7 cellular contexts compared by ENCODE assay signal in genomic region chr10:12902135-12902572, GRCh38.
DNase-seq lines count a peak whose midpoint lies in the region; ATAC-seq, FAIRE-seq and TF ChIP-seq lines count a peak whose summit lies in the region.

No MANE protein-coding gene starts in this region.

- ATAC-seq in body of pancreas: no peak

- TF ChIP-seq CTCF in SK-N-SH (IDR thresholded peaks at IDR 0.05) (peak; percentile 86), body of pancreas (IDR thresholded peaks at IDR 0.05) (peak; percentile 59 to 77 (median 68)), kidney epithelial cell (IDR thresholded peaks at IDR 0.05; ENCODE audit: insufficient read depth, low read length, poor library complexity, severe bottlenecking) (peak; percentile 77)

- H4K20me1 ChIP-seq in Karpas-422 (ENCODE audit: insufficient read depth, low read depth, low read length) (no peaks in the 10 kb centered on the region), SK-N-SH (ENCODE audit: insufficient read depth) (no peaks in the 10 kb centered on the region)

- FAIRE-seq in G401.6 (lab: Jason Lieb, UNC): peak; percentile 63

- intact Hi-C loops in body of pancreas (cut with DNase I): loop anchor here (10.0 kb wide), 1 partner anchor 177 kb away; no protein-coding TSS in a partner anchor

- H3K9ac ChIP-seq in Karpas-422 (ENCODE audit: low read length) (no peak overlapping the region), SK-N-SH (no peak overlapping the region)

- peak; percentile 89 for TF ChIP-seq RAD21 in SK-N-SH (IDR thresholded peaks at IDR 0.05; ENCODE audit: low read length)

- no peaks in the 10 kb centered on the region for H3K27me3 ChIP-seq in Karpas-422 (ENCODE audit: low read length)
- no peaks in the 10 kb centered on the region; the same call in 1 of the 2 replicates for H3K27me3 ChIP-seq in SK-N-SH (ENCODE audit: insufficient read depth)
- no peaks in the 10 kb centered on the region for H3K27me3 ChIP-seq in body of pancreas
- H3K27me3 ChIP-seq in kidney epithelial cell (ENCODE audit: control insufficient read depth, insufficient read depth, low read length): peaks cover 10% of the 10 kb centered on the region

- CTCF ChIA-PET in SK-N-SH (lab: Yijun Ruan, JAX): interaction anchor here (0.7 to 6.8 kb wide), 65 partner anchors 10 to 712 kb away, joined by 3 to 76 read pairs (median 4); partner anchors contain the start of gene OPTN

- no peak for TF ChIP-seq EP300 in SK-N-SH (IDR thresholded peaks at IDR 0.05; ENCODE audit: borderline replicate concordance in 1 of 2, low read depth in 1 of 2, low read length in 1 of 2)

- no peaks in the 10 kb centered on the region for H3K79me2 ChIP-seq in Karpas-422 (ENCODE audit: low read length)
- no peaks in the 10 kb centered on the region for H3K79me2 ChIP-seq in SK-N-SH (ENCODE audit: insufficient read depth)

- no peaks in the 10 kb centered on the region for H3F3A ChIP-seq in SK-N-SH (replicated peaks; ENCODE audit: insufficient read depth)

- no peaks in the 10 kb centered on the region for H3K9me2 ChIP-seq in Karpas-422 (replicated peaks; ENCODE audit: insufficient read depth, low read length)
- H3K9me2 ChIP-seq in SK-N-SH: no peaks in the 10 kb centered on the region

- DNase-seq in Karpas-422 (peak; percentile 81), SK-N-SH (peak; percentile 83), body of pancreas (peak; percentile 54 to 72 (median 59)), kidney epithelial cell (ENCODE audit: low read depth) (peak; percentile 5)
- DNase-seq in stimulated activated CD4-positive, alpha-beta T cell treated with anti-CD3 and anti-CD28 coated beads, TNF-alpha, amount 100 ng/mL, for 24 hours (ENCODE audit: low read depth in 3 of 3): peak in 2 of 3 experiments; percentile 28 to 37
- no peak for DNase-seq in NK-92 treated with Interleukin-12 subunit alpha and Interleukin-12 subunit beta, amount 100 ng/mL, for 24 hours (lab: John Stamatoyannopoulos, UW)

- no peak for TF ChIP-seq POLR2A in body of pancreas (IDR thresholded peaks at IDR 0.05)

- no peak overlapping the region for H3K27ac ChIP-seq in Karpas-422 (ENCODE audit: low read length)
- H3K27ac ChIP-seq in SK-N-SH (ENCODE audit: low read depth in 2 of 2, low read length in 1 of 2): no peak overlapping the region
- H3K27ac ChIP-seq in body of pancreas: no peak overlapping the region

- H3K4me2 ChIP-seq in Karpas-422 (ENCODE audit: low read depth, low read length, poor library complexity, severe bottlenecking) (no peak overlapping the region), SK-N-SH (no peak overlapping the region)

- H3K4me1 ChIP-seq in Karpas-422 (ENCODE audit: low read length): no peaks in the 10 kb centered on the region
- no peaks in the 10 kb centered on the region for H3K4me1 ChIP-seq in SK-N-SH (ENCODE audit: control insufficient read depth in 1 of 2, insufficient read depth in 2 of 2, low read depth in 1 of 2, low read length in 1 of 2)
- H3K4me1 ChIP-seq in body of pancreas: no peaks in the 10 kb centered on the region

- WGBS in SK-N-SH (ENCODE audit: low lambda C conversion rate): 12% methylated on average over 2 of the region's 2 CpGs
- WGBS in body of pancreas, 2 donors: 0 to 4% methylated on average over 2 of the region's 2 CpGs

- H3K9me3 ChIP-seq in Karpas-422 (ENCODE audit: low read length) (no peaks in the 10 kb centered on the region), SK-N-SH (no peaks in the 10 kb centered on the region), body of pancreas (no peaks in the 10 kb centered on the region)

- H2AFZ ChIP-seq in Karpas-422 (ENCODE audit: low read length): no peak overlapping the region
- no peak overlapping the region for H2AFZ ChIP-seq in SK-N-SH (ENCODE audit: low read depth)

- no peak overlapping the region for H3K4me3 ChIP-seq in Karpas-422 (ENCODE audit: low read length)
- H3K4me3 ChIP-seq in SK-N-SH (ENCODE audit: low read depth in 2 of 2, low read length in 1 of 2): no peak overlapping the region; a peak in 1 of 4 replicates
- no peak overlapping the region for H3K4me3 ChIP-seq in body of pancreas
- H3K4me3 ChIP-seq in kidney epithelial cell (ENCODE audit: low read depth, low read length): no peak overlapping the region

- H3K36me3 ChIP-seq in Karpas-422 (ENCODE audit: insufficient read depth, low read length) (no peaks in the 10 kb centered on the region), SK-N-SH (replicated peaks in 1 of 2; ENCODE audit: control insufficient read depth in 1 of 2, insufficient read depth in 2 of 2, low read length in 1 of 2) (no peaks in the 10 kb centered on the region), body of pancreas (replicated peaks in 1 of 2; ENCODE audit: insufficient read depth in 1 of 2, low read depth in 2 of 2) (no peaks in the 10 kb centered on the region), kidney epithelial cell (ENCODE audit: control insufficient read depth, insufficient read depth, low read length) (no peaks in the 10 kb centered on the region)

- POLR2A ChIA-PET in SK-N-SH (lab: Yijun Ruan, JAX): interaction anchor here (1.1 kb wide), 1 partner anchor 638 kb away, joined by 3 read pairs; no protein-coding TSS in a partner anchor

TF ChIP-seq in SK-N-SH, 30 proteins besides CTCF, POLR2A, EP300 and RAD21:
- TF ChIP-seq SMC3 (IDR thresholded peaks at IDR 0.05; ENCODE audit: low read depth, low read length) (peak; percentile 80), SIN3A (IDR thresholded peaks at IDR 0.05; ENCODE audit: borderline replicate concordance, low read depth, low read length) (no peak)
